10 cellular contexts compared by ENCODE assay signal in genomic region chr20:46699651-46700359, GRCh38. TPM values are rescaled to one million over a fixed set of nuclear protein-coding genes. Genes with fewer than 3 reads are reported as not detected.
DNase-seq lines count a peak whose midpoint lies in the region; ATAC-seq lines count a peak whose summit lies in the region.
"Had no signal": no experiment of that assay in that cellular context is flagged by ENCODE, and none has a peak within 500 bp of the region (broad histone marks: within the 10 kb centered on the region; RNA-seq: fewer than 3 reads in every experiment).

No MANE protein-coding gene starts in this region.

- no peak overlapping the region for H4K12ac ChIP-seq in trophoblast cell (ENCODE audit: low read depth, low read length)

- no peak overlapping the region for H3K18ac ChIP-seq in trophoblast cell (ENCODE audit: low read length)

- no peak overlapping the region for H4K91ac ChIP-seq in trophoblast cell (ENCODE audit: low read depth, low read length)

- H4K8ac ChIP-seq in trophoblast cell (ENCODE audit: low read depth, low read length), result no peak overlapping the region

- no CpG with 5 or more reads among the region's 12 CpGs for WGBS in trophoblast cell (ENCODE audit: extremely low coverage, insufficient coverage, insufficient read length)

- no peak overlapping the region for H2BK12ac ChIP-seq in trophoblast cell (ENCODE audit: low read length)

- H2BK5ac ChIP-seq in trophoblast cell (ENCODE audit: low read depth, low read length, poor library complexity), result no peak overlapping the region

- no peak overlapping the region for H2BK120ac ChIP-seq in trophoblast cell (ENCODE audit: insufficient read depth, low read length, poor library complexity)

- H3K27me3 ChIP-seq in trophoblast cell (ENCODE audit: insufficient read depth, low read length), result no peaks in the 10 kb centered on the region

- H3K4me3 ChIP-seq in trophoblast cell (ENCODE audit: low read depth, low read length), result no peak overlapping the region

- H2AK5ac ChIP-seq in trophoblast cell (ENCODE audit: low read length), result no peak overlapping the region

- H3K4ac ChIP-seq in trophoblast cell (ENCODE audit: low read depth, low read length), result no peak overlapping the region

- no peak overlapping the region for H3K23ac ChIP-seq in trophoblast cell (ENCODE audit: low read length)

- H3K36me3 ChIP-seq in trophoblast cell (ENCODE audit: control insufficient read depth in 1 of 2, insufficient read depth in 2 of 2, low read length in 2 of 2), result no peaks in the 10 kb centered on the region

- no peak overlapping the region for H3K27ac ChIP-seq in trophoblast cell (ENCODE audit: low read depth, low read length)

- peak overlapping the region; percentile 9 for H3K9ac ChIP-seq in trophoblast cell (ENCODE audit: low read length)

- no peaks in the 10 kb centered on the region for H3K79me1 ChIP-seq in trophoblast cell (ENCODE audit: low read length)

- no peaks in the 10 kb centered on the region for H3K9me3 ChIP-seq in trophoblast cell (ENCODE audit: insufficient read depth, low read depth, low read length)

- no peak overlapping the region for H3K4me2 ChIP-seq in trophoblast cell (ENCODE audit: low read length)

- DNase-seq in NCI-H82 (lab: John Stamatoyannopoulos, UW), result peak; percentile 54
- no peak for DNase-seq in NCI-H82 treated with DMSO at 0.1 percent for 48 hours (lab: John Stamatoyannopoulos, UW; ENCODE audit: unreplicated experiment)
- peak; percentile 50 for DNase-seq in NOMO-1 treated with dmso at 0.1 percent for 144 hours (lab: John Stamatoyannopoulos, UW; ENCODE audit: unreplicated experiment)
- peak; percentile 53 for DNase-seq in dermis blood vessel endothelial cell
- DNase-seq in trophoblast cell, result peak; percentile 58 to 82
- no peak for DNase-seq in stimulated activated CD4-positive, alpha-beta T cell treated with anti-CD3 and anti-CD28 coated beads, Interleukin-12 subunit alpha, Interleukin-12 subunit beta, amount 100 ng/mL, for 4 hours
- DNase-seq in NCI-H226, result no peak
- DNase-seq: C1 segment of cervical spinal cord had no signal

- ATAC-seq in GM19328 (IDR thresholded peaks at IDR 0.05; ENCODE audit: unreplicated experiment), result no peak

- no peak overlapping the region for H3K14ac ChIP-seq in trophoblast cell (ENCODE audit: low read length)

- no peaks in the 10 kb centered on the region for H3K79me2 ChIP-seq in trophoblast cell (ENCODE audit: control insufficient read depth, insufficient read depth, low read length, poor library complexity)

- peaks cover 5 to 9% of the 10 kb centered on the region in 2 experiments for H3K4me1 ChIP-seq in trophoblast cell (ENCODE audit: control insufficient read depth in 1 of 2, insufficient read depth in 2 of 2, low read length in 2 of 2)

- H2AFZ ChIP-seq in trophoblast cell (ENCODE audit: insufficient read depth, low read length, poor library complexity), result no peak overlapping the region

RNA-seq across cellular contexts. Expression of gene SLC2A10, which starts 9.6 kb away (rescaled TPM):
- 16.0 and 16.7 TPM in 2 replicates for total RNA-seq in dermis blood vessel endothelial cell
- 10.2 TPM in 2 replicates for polyA plus RNA-seq in trophoblast cell (2013)

RNA-seq across cellular contexts. Expression of gene TP53RK, which starts 10.6 kb away (rescaled TPM):
- total RNA-seq in dermis blood vessel endothelial cell, result 11.8 and 15.8 TPM in 2 replicates
- polyA plus RNA-seq in trophoblast cell (2013), result 11.1 and 11.8 TPM in 2 replicates

RNA-seq across cellular contexts. Expression of gene SLC13A3, which starts 48.5 kb away (rescaled TPM):
- 0.05 TPM in 1 of 2 replicates, not detected in the other for total RNA-seq in dermis blood vessel endothelial cell
- polyA plus RNA-seq in trophoblast cell (2013), result 2.9 and 3.4 TPM in 2 replicates
- total RNA-seq: activated CD8-positive, alpha-beta memory T cell treated with anti-CD3 and anti-CD28 coated beads for 36 hours had no signal

Comparison
In these comparisons a context has a peak if more than half of its experiments do, and no peak if none do; other contexts are left out.
1. DNase-seq: peak in NCI-H82 (single experiment), NOMO-1 treated with dmso at 0.1 percent for 144 hours (single experiment), dermis blood vessel endothelial cell (single experiment) and trophoblast cell (2 of 2); none in NCI-H82 treated with DMSO at 0.1 percent for 48 hours (single experiment), stimulated activated CD4-positive, alpha-beta T cell treated with anti-CD3 and anti-CD28 coated beads, Interleukin-12 subunit alpha, Interleukin-12 subunit beta, amount 100 ng/mL, for 4 hours (single experiment) and NCI-H226 (single experiment).